ENCODE assay signal across 20 cellular contexts in the genomic region with DNA sequence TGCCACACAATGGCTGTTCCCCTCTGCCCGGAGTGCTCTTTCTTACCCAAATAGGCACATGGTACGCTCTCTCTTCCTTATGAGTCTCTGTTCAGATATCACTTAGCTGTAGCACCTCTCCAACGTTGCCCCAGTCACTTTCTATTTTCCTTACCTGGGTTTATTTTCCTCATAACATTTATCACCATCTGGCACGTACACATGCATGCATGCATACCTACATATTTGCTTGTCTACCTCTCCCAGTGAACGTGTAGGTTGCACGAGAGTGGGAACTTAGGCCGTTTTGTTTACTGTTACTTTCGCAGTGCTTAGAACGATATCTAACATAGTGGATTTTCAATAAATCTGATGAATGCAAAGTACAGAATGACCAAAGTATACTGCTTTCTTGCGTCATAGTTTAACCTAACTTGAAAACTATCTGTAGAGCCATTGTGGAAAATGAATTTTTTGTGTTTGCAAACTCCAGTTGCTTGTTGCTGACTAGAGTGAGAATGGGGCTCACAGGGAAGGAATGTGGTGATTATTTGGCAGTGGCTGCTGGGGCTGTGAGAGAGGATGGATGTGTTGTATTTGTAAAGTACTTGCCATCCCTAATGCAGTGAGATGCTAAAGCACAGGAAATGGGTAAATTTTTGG. TPM values are rescaled to one million over a fixed set of nuclear protein-coding genes. Genes with fewer than 3 reads are reported as not detected.
DNase-seq lines count a peak whose midpoint lies in the region; ATAC-seq, FAIRE-seq and TF ChIP-seq lines count a peak whose summit lies in the region.
"Had no signal": no experiment of that assay in that cellular context is flagged by ENCODE, and none has a peak within 500 bp of the region (broad histone marks: within the 10 kb centered on the region; RNA-seq: fewer than 3 reads in every experiment).

No MANE protein-coding gene starts in this region.

- H3K56ac ChIP-seq in H1 (replicated peaks; ENCODE audit: insufficient read length, low read depth, low read length) = no peak overlapping the region
- H3K56ac ChIP-seq in mesendoderm (ENCODE audit: low read length) = no peak overlapping the region

- POLR2A ChIA-PET in H1 (lab: Charles Lee; ENCODE audit: partially characterized antibody) = interaction anchor here (0.7 to 1.3 kb wide), 2 partner anchors 39 to 46 kb away, joined by 3 to 4 read pairs; no protein-coding TSS in a partner anchor

- H3K4ac ChIP-seq in H1 (replicated peaks; ENCODE audit: insufficient read length, low read depth, low read length) (no peak overlapping the region), mesendoderm (ENCODE audit: low read depth, low read length) (no peak overlapping the region)

- H2AK5ac ChIP-seq in H1 (ENCODE audit: low read depth, low read length) (no peak overlapping the region; the same call in 1 of the 2 replicates), mesendoderm (ENCODE audit: low read length) (no peak overlapping the region)

- no peak for TF ChIP-seq RAD21 in H1 (IDR thresholded peaks at IDR 0.05 in 1 of 2, conservative IDR thresholded peaks at IDR 0.05 in 1 of 2; ENCODE audit: low read depth in 2 of 2, low read length in 2 of 2)

- no peak overlapping the region for H2AFZ ChIP-seq in H1 (ENCODE audit: low read length)

- H2BK5ac ChIP-seq in H1 (ENCODE audit: low read depth, low read length) = peak overlapping the region; percentile 74; the same call in 1 of the 2 replicates
- H2BK5ac ChIP-seq in mesendoderm (ENCODE audit: low read length) = no peak overlapping the region

- H3K9ac ChIP-seq in HUES64 (ENCODE audit: low read depth, low read length) = no peak overlapping the region
- no peak overlapping the region for H3K9ac ChIP-seq in H1 (replicated peaks in 1 of 4; ENCODE audit: extremely low read depth in 1 of 4, low read depth in 3 of 4, low read length in 3 of 4)
- no peak overlapping the region for H3K9ac ChIP-seq in mesendoderm (ENCODE audit: low read length)
- H3K9ac ChIP-seq: BLaER1 had no signal

- CTCF ChIA-PET in H1 (lab: Charles Lee; ENCODE audit: partially characterized antibody) = interaction anchor here (0.6 to 6.5 kb wide), 11 partner anchors 13 to 820 kb away, joined by 3 to 79 read pairs (median 3); no protein-coding TSS in a partner anchor

- H3K27ac ChIP-seq in HUES64 (ENCODE audit: low read depth, low read length) (peak overlapping the region; percentile 70), H1 (ENCODE audit: low read depth, low read length) (no peak overlapping the region), mesendoderm (ENCODE audit: low read depth, low read length) (peak overlapping the region; percentile 47), suprapubic skin (no peak overlapping the region)
- H3K27ac ChIP-seq: BLaER1, body of pancreas, thoracic aorta, WERI-Rb-1 had no signal

- no peak overlapping the region for H3K14ac ChIP-seq in H1 (ENCODE audit: insufficient read length)

- H3K79me1 ChIP-seq in H1 (ENCODE audit: low read depth, low read length) = peaks cover 2% of the 10 kb centered on the region; the same call in 1 of the 2 replicates
- peaks cover 11% of the 10 kb centered on the region for H3K79me1 ChIP-seq in mesendoderm (ENCODE audit: low read length)

- H3K4me1 ChIP-seq in HUES64 (ENCODE audit: insufficient read depth, low read length) (peaks cover 49% of the 10 kb centered on the region), H1 (replicated peaks in 1 of 4; ENCODE audit: control insufficient read depth in 3 of 4, insufficient read depth in 4 of 4, low read length in 3 of 4) (peaks cover 3 to 19% (median 14%) of the 10 kb centered on the region in 4 experiments; a peak in 5 of 7 replicates), mesendoderm (ENCODE audit: control insufficient read depth, low read depth, low read length) (peaks cover 3% of the 10 kb centered on the region), suprapubic skin (peaks cover 4% of the 10 kb centered on the region)

- ATAC-seq in GM21360 (IDR thresholded peaks at IDR 0.05; ENCODE audit: unreplicated experiment) (no peak), HG02885 (IDR thresholded peaks at IDR 0.05; ENCODE audit: poor library complexity, unreplicated experiment) (no peak), esophagus mucosa (no peak)
- ATAC-seq: body of pancreas had no signal

- H3K79me2 ChIP-seq in H1 (ENCODE audit: control insufficient read depth in 1 of 2, insufficient read depth in 2 of 2, low read length in 2 of 2) = peaks cover 9 to 94% of the 10 kb centered on the region in 2 experiments
- H3K79me2 ChIP-seq in mesendoderm (ENCODE audit: control insufficient read depth, insufficient read depth, low read length) = peaks cover 46% of the 10 kb centered on the region

- peaks cover 0 to 10% of the 10 kb centered on the region in 2 experiments for H4K20me1 ChIP-seq in H1 (replicated peaks in 1 of 2; ENCODE audit: control insufficient read depth in 1 of 2, insufficient read depth in 2 of 2, low read length in 2 of 2)

- no peak overlapping the region for H3K4me3 ChIP-seq in HUES64 (ENCODE audit: low read length)
- no peak overlapping the region for H3K4me3 ChIP-seq in H1 (ENCODE audit: extremely low read depth in 1 of 4, insufficient read depth in 2 of 4, low read depth in 3 of 4, low read length in 4 of 4)
- no peak overlapping the region for H3K4me3 ChIP-seq in mesendoderm (ENCODE audit: low read length)
- no peak overlapping the region for H3K4me3 ChIP-seq in suprapubic skin
- H3K4me3 ChIP-seq: BLaER1, body of pancreas, thoracic aorta had no signal

- no peak for TF ChIP-seq POLR2A in H1 (IDR thresholded peaks at IDR 0.05; ENCODE audit: control extremely low read depth in 1 of 2, low read depth in 2 of 2, low read length in 2 of 2)
- TF ChIP-seq POLR2A in suprapubic skin (IDR thresholded peaks at IDR 0.05) = no peak

- H2BK12ac ChIP-seq in H1 (ENCODE audit: low read depth, low read length) = peak overlapping the region; percentile 52; the same call in 1 of the 2 replicates

- no peak overlapping the region for H4K5ac ChIP-seq in H1 (ENCODE audit: insufficient read length, low read depth, low read length)
- no peak overlapping the region for H4K5ac ChIP-seq in mesendoderm (ENCODE audit: low read length)

- DNase-seq in EL = peak; percentile 64
- peak in 1 of 2 experiments; percentile 19 for DNase-seq in H1 (ENCODE audit: low read depth in 1 of 2, low spot score in 2 of 2)
- DNase-seq in mesendoderm = peak; percentile 79
- DNase-seq in suprapubic skin (ENCODE audit: low spot score in 2 of 2) = no peak
- DNase-seq: activated CD8-positive, alpha-beta memory T cell treated with anti-CD3 and anti-CD28 coated beads for 24 hours; activated effector memory CD4-positive, alpha-beta T cell treated with Interleukin-2 at 50 U/mL for 16 hours; body of pancreas; effector CD4-positive, alpha-beta T cell; mammary epithelial cell; NCI-H2107; RPMI8226; stimulated activated CD4-positive, alpha-beta T cell treated with anti-CD3 and anti-CD28 coated beads, Interleukin-2, amount 100 ng/mL, for 48 hours; WERI-Rb-1 had no signal

- no peak for TF ChIP-seq CTCF in H1 (IDR thresholded peaks at IDR 0.05; ENCODE audit: control extremely low read depth in 1 of 3, insufficient read depth in 1 of 3, low read depth in 1 of 3, low read length in 3 of 3)
- no peak for TF ChIP-seq CTCF in suprapubic skin (IDR thresholded peaks at IDR 0.05)

- peaks cover 25% of the 10 kb centered on the region for H3K36me3 ChIP-seq in HUES64 (ENCODE audit: insufficient read depth, low read length)
- peaks cover 0 to 18% (median 4%) of the 10 kb centered on the region in 4 experiments; a peak in 7 of 8 replicates for H3K36me3 ChIP-seq in H1 (ENCODE audit: control insufficient read depth in 2 of 4, insufficient read depth in 4 of 4, low read length in 3 of 4)
- H3K36me3 ChIP-seq in mesendoderm (ENCODE audit: control insufficient read depth, insufficient read depth, low read length) = peaks cover 2% of the 10 kb centered on the region
- peaks cover 23% of the 10 kb centered on the region for H3K36me3 ChIP-seq in suprapubic skin

- H2BK15ac ChIP-seq in H1 (ENCODE audit: low read length) = no peak overlapping the region
- no peak overlapping the region for H2BK15ac ChIP-seq in mesendoderm (replicated peaks; ENCODE audit: low read depth)

- H3K4me2 ChIP-seq in H1 (ENCODE audit: insufficient read depth in 1 of 2, low read depth in 2 of 2, low read length in 2 of 2) (0 out of 4 replicates have a peak overlapping the region, but pooled peaks have one; percentile 8 to 37), mesendoderm (ENCODE audit: low read length) (no peak overlapping the region)
- H3K4me2 ChIP-seq: BLaER1 had no signal

- H2BK120ac ChIP-seq in H1 (replicated peaks; ENCODE audit: low read depth, low read length) = no peak overlapping the region
- no peak overlapping the region for H2BK120ac ChIP-seq in mesendoderm (ENCODE audit: low read depth, low read length)

- H4K91ac ChIP-seq in H1 (replicated peaks; ENCODE audit: insufficient read length, low read length) = peak overlapping the region; percentile 49

- H3K18ac ChIP-seq in H1 (ENCODE audit: extremely low read depth, low read length) (peak overlapping the region; percentile 5; the same call in 1 of the 2 replicates), mesendoderm (ENCODE audit: low read length) (no peak overlapping the region)

- no peaks in the 10 kb centered on the region for H3K23me2 ChIP-seq in H1 (ENCODE audit: low read depth, low read length)

- H2BK20ac ChIP-seq in H1 (ENCODE audit: low read length) = peak overlapping the region; percentile 72; the same call in 1 of the 2 replicates

- H3K27me3 ChIP-seq in HUES64 (ENCODE audit: insufficient read depth, low read length) (no peaks in the 10 kb centered on the region), H1 (replicated peaks in 1 of 4; ENCODE audit: control insufficient read depth in 3 of 4, extremely low read depth in 1 of 4, insufficient read depth in 3 of 4, low read length in 3 of 4) (no peaks in the 10 kb centered on the region), mesendoderm (ENCODE audit: insufficient read depth, low read length, poor library complexity) (no peaks in the 10 kb centered on the region), suprapubic skin (no peaks in the 10 kb centered on the region)
- H3K27me3 ChIP-seq: BLaER1, body of pancreas had no signal

- H3K23ac ChIP-seq in H1 (ENCODE audit: insufficient read length) (no peak overlapping the region), mesendoderm (ENCODE audit: low read length) (no peak overlapping the region)

- 76% methylated on average over 10 of the region's 10 CpGs for WGBS in HUES64
- WGBS in H1 (ENCODE audit: extremely low coverage in 1 of 2, insufficient coverage in 1 of 2, insufficient read length in 1 of 2, insufficient replicate concordance in 2 of 2, low coverage in 1 of 2, low lambda C conversion rate in 2 of 2, missing lambda C conversion rate in 1 of 2), 2 experiments = 75% methylated on average over 10 of the region's 10 CpGs; no CpG with 5 or more reads in 1 of the 2 experiments
- WGBS in mesendoderm (ENCODE audit: extremely low coverage, insufficient coverage, low lambda C conversion rate) = no CpG with 5 or more reads among the region's 10 CpGs
- 94% methylated on average over 10 of the region's 10 CpGs for WGBS in suprapubic skin

- peak; percentile 82 for FAIRE-seq in H1 (lab: Jason Lieb, UNC)
- FAIRE-seq: frontal cortex had no signal

- H4K8ac ChIP-seq in H1 (ENCODE audit: extremely low read depth, insufficient read depth, low read length) (no peak overlapping the region), mesendoderm (ENCODE audit: low read depth, low read length) (no peak overlapping the region)

- TF ChIP-seq EP300 in H1 (IDR thresholded peaks at IDR 0.05; ENCODE audit: borderline replicate concordance in 1 of 2, low read depth in 2 of 2, low read length in 2 of 2) (no peak), suprapubic skin (IDR thresholded peaks at IDR 0.05) (no peak)

- no peaks in the 10 kb centered on the region for H3K9me3 ChIP-seq in HUES64 (ENCODE audit: insufficient read depth, low read depth, low read length)
- H3K9me3 ChIP-seq in H1 (ENCODE audit: insufficient read depth in 2 of 2, low read depth in 1 of 2, low read length in 1 of 2) = no peaks in the 10 kb centered on the region
- no peaks in the 10 kb centered on the region for H3K9me3 ChIP-seq in suprapubic skin
- H3K9me3 ChIP-seq: BLaER1, body of pancreas, thoracic aorta had no signal

RNA-seq across cellular contexts. Expression of a gene that starts 47.1 kb away (rescaled TPM):
- polyA plus RNA-seq in HUES64 (2013, experiment 1 of 2) = 68.7 TPM
- 71.4 TPM for polyA plus RNA-seq in HUES64 (2013, experiment 2 of 2)
- 94.0 and 98.1 TPM in 2 replicates for total RNA-seq in H1 (2021; fragmentation: NEBNext Ultra II Directional; extraction: Animal tissue kit (Norgen Biotek cat#: 25700))
- polyA plus RNA-seq in H1 (2011; rRNA removed) = 37.5 and 53.3 TPM in 2 replicates
- polyA plus RNA-seq in H1 (2011; cell fraction: cytosol; rRNA removed) = 41.9 TPM
- 45.3 TPM for polyA plus RNA-seq in H1 (2011; cell fraction: nucleus; rRNA removed)
- 39.7 to 94.3 TPM (median 50.2 TPM) in 4 replicates for polyA plus RNA-seq in H1 (2012, experiment 1 of 2)
- polyA plus RNA-seq in H1 (2012, experiment 2 of 2) = 3.1 TPM
- polyA plus RNA-seq in H1 (2013, experiment 1 of 2) = 108 TPM
- polyA plus RNA-seq in H1 (2013, experiment 2 of 2) = 128 TPM
- polyA minus RNA-seq in H1 (2011; rRNA and poly(A)+ RNA removed) = 147 and 157 TPM in 2 replicates
- 63.3 TPM for polyA minus RNA-seq in H1 (2011; cell fraction: cytosol; rRNA and poly(A)+ RNA removed)
- polyA minus RNA-seq in H1 (2011; cell fraction: nucleus; rRNA and poly(A)+ RNA removed) = 110 TPM
- 81.5 TPM for polyA plus RNA-seq in mesendoderm (2013, experiment 1 of 2)
- polyA plus RNA-seq in mesendoderm (2013, experiment 2 of 2) = 84.2 TPM
- total RNA-seq in suprapubic skin = 100 to 1,000 TPM in 1 of 4 donors, 10 to 100 TPM in 3; 46.6 to 154 (median 60.2) TPM
- 125 TPM for total RNA-seq in esophagus mucosa

Comparison
In these comparisons a context has a peak if more than half of its experiments do, and no peak if none do; other contexts are left out.
1. DNase-seq: peak in EL (single experiment) and mesendoderm (single experiment); none in suprapubic skin (0 of 2).
2. H3K27ac ChIP-seq: peak in HUES64 (single experiment) and mesendoderm (single experiment); none in H1 (single experiment) and suprapubic skin (single experiment).